21 cellular contexts compared by ENCODE assay signal in the genomic region with DNA sequence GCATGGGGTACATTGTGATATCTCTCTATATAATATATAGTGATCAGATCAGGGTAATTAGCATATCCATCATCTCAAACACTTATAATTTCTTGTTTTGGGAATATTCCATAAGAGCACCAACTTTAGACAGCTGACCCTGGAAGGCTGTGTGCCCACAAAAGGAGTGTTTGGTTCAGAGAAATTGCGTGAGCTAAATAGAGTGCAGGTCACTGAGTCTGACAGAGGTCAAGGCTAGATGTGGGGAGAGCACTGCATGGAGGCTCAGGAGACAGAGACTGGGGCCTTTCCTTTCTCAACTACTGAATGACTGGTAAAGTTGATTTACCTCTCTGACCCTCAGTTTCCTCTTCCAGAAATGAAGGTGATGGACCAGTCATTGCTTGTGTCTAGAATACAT.
DNase-seq lines count a peak whose midpoint lies in the region; ATAC-seq, FAIRE-seq and TF ChIP-seq lines count a peak whose summit lies in the region.
"Had no signal": no experiment of that assay in that cellular context is flagged by ENCODE, and none has a peak within 500 bp of the region (broad histone marks: within the 10 kb centered on the region; RNA-seq: fewer than 3 reads in every experiment).

No MANE protein-coding gene starts in this region.

- H3K27ac ChIP-seq in HepG2 (ENCODE audit: extremely low read length, insufficient read depth, low read length): no peak overlapping the region
- no peak overlapping the region for H3K27ac ChIP-seq in right lobe of liver
- no peak overlapping the region for H3K27ac ChIP-seq in esophagus muscularis mucosa (replicated peaks in 1 of 4)
- H3K27ac ChIP-seq in trophoblast cell (ENCODE audit: low read depth, low read length): no peak overlapping the region
- H3K27ac ChIP-seq: 22Rv1; BLaER1 treated with 17β-estradiol and CSF1 and Interleukin-3, amounts not matched to agents 10 nM and 100 nM; C4-2B had no signal

- H2AFZ ChIP-seq in HepG2 (ENCODE audit: low read length) (no peak overlapping the region), trophoblast cell (ENCODE audit: insufficient read depth, low read length, poor library complexity) (no peak overlapping the region)

- peaks cover 43% of the 10 kb centered on the region for H3K4me1 ChIP-seq in HepG2 (ENCODE audit: insufficient read depth, low read length)
- no peaks in the 10 kb centered on the region for H3K4me1 ChIP-seq in right lobe of liver
- no peaks in the 10 kb centered on the region for H3K4me1 ChIP-seq in esophagus muscularis mucosa
- peaks cover 6% of the 10 kb centered on the region in 2 experiments for H3K4me1 ChIP-seq in trophoblast cell (ENCODE audit: control insufficient read depth in 1 of 2, insufficient read depth in 2 of 2, low read length in 2 of 2)

- H4K20me1 ChIP-seq in HepG2 (ENCODE audit: insufficient read depth, low read length): no peaks in the 10 kb centered on the region
- H4K20me1 ChIP-seq: BLaER1 treated with 17β-estradiol and CSF1 and Interleukin-3, amounts not matched to agents 10 nM and 100 nM had no signal

- TF ChIP-seq EP300 in HepG2 (IDR thresholded peaks at IDR 0.05; ENCODE audit: low read depth in 2 of 2, low read length in 2 of 2) (peak in 1 of 2 experiments; percentile 71; a peak in 1 of 4 replicates), HepG2 (CRISPR knock-in tag; IDR thresholded peaks at IDR 0.05; ENCODE audit: borderline replicate concordance) (no peak), esophagus muscularis mucosa (IDR thresholded peaks at IDR 0.05) (no peak)

- TF ChIP-seq POLR2A in HepG2 (IDR thresholded peaks at IDR 0.05; ENCODE audit: insufficient read depth in 1 of 2, low read depth in 2 of 2, low read length in 2 of 2) (no peak), right lobe of liver (IDR thresholded peaks at IDR 0.05) (no peak), esophagus muscularis mucosa (IDR thresholded peaks at IDR 0.05; ENCODE audit: low read depth) (no peak)

- no peak overlapping the region for H2AK5ac ChIP-seq in trophoblast cell (ENCODE audit: low read length)

- no peak overlapping the region for H3K4me3 ChIP-seq in HepG2 (replicated peaks in 1 of 3; ENCODE audit: insufficient read depth in 1 of 3, low read depth in 2 of 3, low read length in 3 of 3)
- no peak overlapping the region for H3K4me3 ChIP-seq in right lobe of liver
- H3K4me3 ChIP-seq in esophagus muscularis mucosa: no peak overlapping the region
- no peak overlapping the region for H3K4me3 ChIP-seq in trophoblast cell (ENCODE audit: low read depth, low read length)
- H3K4me3 ChIP-seq: A549; BLaER1 treated with 17β-estradiol and CSF1 and Interleukin-3, amounts not matched to agents 10 nM and 100 nM had no signal

- WGBS in HepG2 (ENCODE audit: low lambda C conversion rate): 8% methylated on average over 1 of the region's 1 CpG
- 50% methylated on average over 1 of the region's 1 CpG for WGBS in right lobe of liver (ENCODE audit: insufficient coverage, low coverage, low lambda C conversion rate, missing lambda C conversion rate)
- WGBS in esophagus muscularis mucosa: 100% methylated on average over 1 of the region's 1 CpG
- no CpG with 5 or more reads among the region's 1 CpG for WGBS in trophoblast cell (ENCODE audit: extremely low coverage, insufficient coverage, insufficient read length)

- no peak for TF ChIP-seq RAD21 in HepG2 (CRISPR knock-in tag; IDR thresholded peaks at IDR 0.05)

- H3K4me2 ChIP-seq in HepG2 (ENCODE audit: low read depth, low read length) (no peak overlapping the region), trophoblast cell (ENCODE audit: low read length) (no peak overlapping the region)
- H3K4me2 ChIP-seq: A549; BLaER1 treated with 17β-estradiol and CSF1 and Interleukin-3, amounts not matched to agents 10 nM and 100 nM had no signal

- CTCF ChIA-PET in HepG2 (lab: Yijun Ruan, JAX; ENCODE audit: low intra/inter-chr PET ratio, low total read pairs): no interaction called here

- H3K9ac ChIP-seq in HepG2 (ENCODE audit: insufficient read depth, low read depth, low read length) (no peak overlapping the region), trophoblast cell (ENCODE audit: low read length) (no peak overlapping the region)
- H3K9ac ChIP-seq: BLaER1 treated with 17β-estradiol and CSF1 and Interleukin-3, amounts not matched to agents 10 nM and 100 nM had no signal

- H3K14ac ChIP-seq in trophoblast cell (ENCODE audit: low read length): no peak overlapping the region

- H3K36me3 ChIP-seq in HepG2 (replicated peaks in 1 of 2; ENCODE audit: control insufficient read depth in 1 of 2, insufficient read depth in 2 of 2, low read length in 2 of 2) (no peaks in the 10 kb centered on the region), right lobe of liver (no peaks in the 10 kb centered on the region), esophagus muscularis mucosa (no peaks in the 10 kb centered on the region), trophoblast cell (ENCODE audit: control insufficient read depth in 1 of 2, insufficient read depth in 2 of 2, low read length in 2 of 2) (no peaks in the 10 kb centered on the region)
- H3K36me3 ChIP-seq: BLaER1 treated with 17β-estradiol and CSF1 and Interleukin-3, amounts not matched to agents 10 nM and 100 nM had no signal

- peak; percentile 75; the same call in 2 of the 3 replicates for ATAC-seq in HepG2
- no peak for ATAC-seq in right lobe of liver
- ATAC-seq in HG03196 (IDR thresholded peaks at IDR 0.05; ENCODE audit: unreplicated experiment): no peak
- ATAC-seq: A549; CD8-positive, alpha-beta T cell had no signal

- peak overlapping the region; percentile 80 for H2BK12ac ChIP-seq in trophoblast cell (ENCODE audit: low read length)

- no peak overlapping the region for H3K23ac ChIP-seq in trophoblast cell (ENCODE audit: low read length)

- no peak overlapping the region for H4K91ac ChIP-seq in trophoblast cell (ENCODE audit: low read depth, low read length)

- TF ChIP-seq CTCF in HepG2 (CRISPR knock-in tag; IDR thresholded peaks at IDR 0.05) (no peak), right lobe of liver (IDR thresholded peaks at IDR 0.05) (no peak), esophagus muscularis mucosa (IDR thresholded peaks at IDR 0.05) (no peak)

- no TSS peak for BruUV-seq in HepG2 (replicated peaks; lab: Mats Ljungman, UMichigan)

- intact Hi-C loops in HepG2 (cut with micrococcal nuclease; ENCODE audit: unreplicated experiment): loop anchor here (1.0 kb wide), 1 partner anchor 31 kb away; no protein-coding TSS in a partner anchor
- intact Hi-C loops in right lobe of liver (cut with DNase I): no loop called here
- intact Hi-C loops in esophagus muscularis mucosa (cut with DNase I): no loop called here

- no peak overlapping the region for H4K12ac ChIP-seq in trophoblast cell (ENCODE audit: low read depth, low read length)

- H3K79me2 ChIP-seq in HepG2 (ENCODE audit: insufficient read depth, low read length) (no peaks in the 10 kb centered on the region), trophoblast cell (ENCODE audit: control insufficient read depth, insufficient read depth, low read length, poor library complexity) (no peaks in the 10 kb centered on the region)

- H3K4ac ChIP-seq in trophoblast cell (ENCODE audit: low read depth, low read length): no peak overlapping the region

- H3K79me1 ChIP-seq in trophoblast cell (ENCODE audit: low read length): peaks cover 13% of the 10 kb centered on the region

- peak; percentile 68 for DNase-seq in HepG2 (ENCODE audit: low spot score)
- no peak for DNase-seq in right lobe of liver
- DNase-seq in esophagus muscularis mucosa (ENCODE audit: extremely low spot score): peak; percentile 31
- no peak for DNase-seq in trophoblast cell
- DNase-seq in epidermal melanocyte (ENCODE audit: insufficient read length, low spot score): no peak
- DNase-seq: AML-193; Caco-2; Calu3; CD4-positive, alpha-beta T cell; CD8-positive, alpha-beta T cell; DMS79 treated with DMSO at 0.1 percent for 48 hours; GF-D8 had no signal

- H4K8ac ChIP-seq in trophoblast cell (ENCODE audit: low read depth, low read length): no peak overlapping the region

- H3K18ac ChIP-seq in trophoblast cell (ENCODE audit: low read length): no peak overlapping the region

- POLR2A ChIA-PET in HepG2 (lab: Yijun Ruan, JAX): interaction anchor here (1.2 kb wide), 2 partner anchors 11 to 31 kb away, joined by 3 to 4 read pairs; no protein-coding TSS in a partner anchor

- H3K9me3 ChIP-seq in HepG2 (ENCODE audit: low read length) (no peaks in the 10 kb centered on the region), right lobe of liver (no peaks in the 10 kb centered on the region), esophagus muscularis mucosa (no peaks in the 10 kb centered on the region), trophoblast cell (ENCODE audit: insufficient read depth, low read depth, low read length) (no peaks in the 10 kb centered on the region)
- H3K9me3 ChIP-seq: A549; BLaER1 treated with 17β-estradiol and CSF1 and Interleukin-3, amounts not matched to agents 10 nM and 100 nM; Caco-2 had no signal

- H2BK120ac ChIP-seq in trophoblast cell (ENCODE audit: insufficient read depth, low read length, poor library complexity): no peak overlapping the region

- H3K27me3 ChIP-seq in HepG2 (ENCODE audit: control insufficient read depth in 1 of 2, insufficient read depth in 2 of 2, low read length in 2 of 2) (no peaks in the 10 kb centered on the region), right lobe of liver (no peaks in the 10 kb centered on the region), esophagus muscularis mucosa (no peaks in the 10 kb centered on the region), trophoblast cell (ENCODE audit: insufficient read depth, low read length) (no peaks in the 10 kb centered on the region)
- H3K27me3 ChIP-seq: BLaER1 treated with 17β-estradiol and CSF1 and Interleukin-3, amounts not matched to agents 10 nM and 100 nM had no signal

- FAIRE-seq in HepG2 (lab: Jason Lieb, UNC): peak; percentile 15
- FAIRE-seq: A549, D721Med, G401.6, GM12891, GM19239 had no signal

- in situ Hi-C loops in HepG2 (cut with HindIII; ENCODE audit: extremely low pct_ligation_motif_present, low pct_unique_long_range_greater_than_20kb): no loop called here

- no peak overlapping the region for H2BK5ac ChIP-seq in trophoblast cell (ENCODE audit: low read depth, low read length, poor library complexity)

TF ChIP-seq in HepG2, 621 proteins besides CTCF, POLR2A, EP300 and RAD21 (continues in another document):
- peak; percentile 82 for TF ChIP-seq NR2F2 (IDR thresholded peaks at IDR 0.05; ENCODE audit: borderline replicate concordance, low read depth)
- TF ChIP-seq MED1 (CRISPR knock-in tag; IDR thresholded peaks at IDR 0.05): 0 out of 2 replicates have a peak, but pooled peaks have one; percentile 33
- TF ChIP-seq ATF2 (CRISPR knock-in tag; IDR thresholded peaks at IDR 0.05): no peak

Comparison
In these comparisons a context has a peak if more than half of its experiments do, and no peak if none do; other contexts are left out.
1. DNase-seq: peak in HepG2 (single experiment) and esophagus muscularis mucosa (single experiment); none in right lobe of liver (0 of 3), trophoblast cell (0 of 2) and epidermal melanocyte (single experiment).